26 cellular contexts compared by ENCODE assay signal in genomic region chr3:80676869-80677268, GRCh38.
A peak's percentile ranks its signal among the peaks of the same experiment; 100 is the strongest.
DNase-seq lines count a peak whose midpoint lies in the region; ATAC-seq, FAIRE-seq and TF ChIP-seq lines count a peak whose summit lies in the region.
"Had no signal": no experiment of that assay in that cellular context is flagged by ENCODE, and none has a peak within 500 bp of the region (broad histone marks: within the 10 kb centered on the region; RNA-seq: fewer than 3 reads in every experiment).

No MANE protein-coding gene starts in this region.

- no peak overlapping the region for H3K4me2 ChIP-seq in HepG2 (ENCODE audit: low read depth, low read length)

- TF ChIP-seq POLR2A in HepG2 (IDR thresholded peaks at IDR 0.05; ENCODE audit: insufficient read depth in 1 of 2, low read depth in 2 of 2, low read length in 2 of 2): no peak
- no peak for TF ChIP-seq POLR2A in right lobe of liver (IDR thresholded peaks at IDR 0.05)

- H3K9ac ChIP-seq in HepG2 (ENCODE audit: insufficient read depth, low read depth, low read length): no peak overlapping the region

- H3K36me3 ChIP-seq in HepG2 (replicated peaks in 1 of 2; ENCODE audit: control insufficient read depth in 1 of 2, insufficient read depth in 2 of 2, low read length in 2 of 2) (no peaks in the 10 kb centered on the region), right lobe of liver (no peaks in the 10 kb centered on the region), aorta (ENCODE audit: control insufficient read depth in 1 of 2, insufficient read depth in 2 of 2, low read length in 1 of 2) (no peaks in the 10 kb centered on the region)
- H3K36me3 ChIP-seq: breast epithelium, neutrophil, prostate gland, stomach, tibial nerve had no signal

- H3K4me1 ChIP-seq in HepG2 (ENCODE audit: insufficient read depth, low read length): no peaks in the 10 kb centered on the region
- no peaks in the 10 kb centered on the region for H3K4me1 ChIP-seq in right lobe of liver
- no peaks in the 10 kb centered on the region for H3K4me1 ChIP-seq in aorta (ENCODE audit: control insufficient read depth in 1 of 2, insufficient read depth in 2 of 2, low read length in 2 of 2)
- H3K4me1 ChIP-seq: breast epithelium, prostate gland, stomach, tibial nerve had no signal

- no peaks in the 10 kb centered on the region for H3K9me3 ChIP-seq in HepG2 (ENCODE audit: low read length)
- no peaks in the 10 kb centered on the region for H3K9me3 ChIP-seq in right lobe of liver
- H3K9me3 ChIP-seq in aorta (ENCODE audit: control insufficient read depth, low read length): no peaks in the 10 kb centered on the region
- H3K9me3 ChIP-seq: breast epithelium, neutrophil, prostate gland, stomach, tibial nerve had no signal

- no peaks in the 10 kb centered on the region for H3K79me2 ChIP-seq in HepG2 (ENCODE audit: insufficient read depth, low read length)

- no peak for DNase-seq in HepG2 (ENCODE audit: low spot score)
- no peak for DNase-seq in right lobe of liver
- peak; percentile 5 for DNase-seq in astrocyte of the hippocampus (ENCODE audit: low read depth, low spot score)
- DNase-seq in fibroblast of the conjunctiva (ENCODE audit: low read depth): peak; percentile 1
- no peak for DNase-seq in aorta
- no peak for DNase-seq in HCEC 1CT
- DNase-seq in HuH-7.5 (ENCODE audit: low spot score): no peak
- DNase-seq: activated CD4-positive, alpha-beta memory T cell treated with anti-CD3 and anti-CD28 coated beads for 36 hours; activated CD4-positive, CD25-positive, alpha-beta regulatory T cell; activated effector memory CD4-positive, alpha-beta T cell treated with Interleukin-2 at 50 U/mL for 16 hours; cortex of kidney; DND-41; mammary epithelial cell; NCI-H1092; NCI-H187 treated with DMSO at 0.1 percent for 48 hours; NCI-H226; NCI-H774; Right ventricle myocardium superior; stimulated activated CD8-positive, alpha-beta memory T cell treated with anti-CD3 and anti-CD28 coated beads, Interleukin-4, amount 100 ng/mL, for 48 hours; stomach; SW 1271 had no signal

- in situ Hi-C loops in HepG2 (cut with HindIII; ENCODE audit: extremely low pct_ligation_motif_present, low pct_unique_long_range_greater_than_20kb): loop anchor here (25.0 kb wide), 1 partner anchor 1165 kb away; no protein-coding TSS in a partner anchor

- POLR2A ChIA-PET in HepG2 (lab: Yijun Ruan, JAX): no interaction called here

- BruUV-seq in HepG2 (replicated peaks; lab: Mats Ljungman, UMichigan): no TSS peak

- H3K27me3 ChIP-seq in HepG2 (ENCODE audit: control insufficient read depth in 1 of 2, insufficient read depth in 2 of 2, low read length in 2 of 2): no peaks in the 10 kb centered on the region
- no peaks in the 10 kb centered on the region for H3K27me3 ChIP-seq in right lobe of liver
- no peaks in the 10 kb centered on the region for H3K27me3 ChIP-seq in aorta (ENCODE audit: control insufficient read depth in 1 of 2, insufficient read depth in 2 of 2, low read length in 1 of 2)
- H3K27me3 ChIP-seq: breast epithelium, neutrophil, stomach, tibial nerve had no signal

- CTCF ChIA-PET in HepG2 (lab: Yijun Ruan, JAX; ENCODE audit: low intra/inter-chr PET ratio, low total read pairs): no interaction called here

- no peak for TF ChIP-seq RAD21 in HepG2 (CRISPR knock-in tag; IDR thresholded peaks at IDR 0.05)

- ATAC-seq in HepG2 (no peak), right lobe of liver (no peak), aorta (ENCODE audit: low FRiP score) (no peak), HG02642 (IDR thresholded peaks at IDR 0.05; ENCODE audit: poor library complexity, unreplicated experiment) (no peak)

- no peaks in the 10 kb centered on the region for H4K20me1 ChIP-seq in HepG2 (ENCODE audit: insufficient read depth, low read length)

- no peak overlapping the region for H2AFZ ChIP-seq in HepG2 (ENCODE audit: low read length)

- TF ChIP-seq CTCF in HepG2 (CRISPR knock-in tag; IDR thresholded peaks at IDR 0.05) (no peak), right lobe of liver (IDR thresholded peaks at IDR 0.05) (no peak)

- FAIRE-seq in HepG2 (lab: Jason Lieb, UNC): no peak

- TF ChIP-seq EP300 in HepG2 (IDR thresholded peaks at IDR 0.05; ENCODE audit: low read depth in 2 of 2, low read length in 2 of 2): no peak
- no peak for TF ChIP-seq EP300 in HepG2 (CRISPR knock-in tag; IDR thresholded peaks at IDR 0.05; ENCODE audit: borderline replicate concordance)

- H3K27ac ChIP-seq in HepG2 (ENCODE audit: extremely low read length, insufficient read depth, low read length): no peak overlapping the region
- H3K27ac ChIP-seq in right lobe of liver: no peak overlapping the region
- no peak overlapping the region for H3K27ac ChIP-seq in aorta (ENCODE audit: low read depth in 1 of 2, low read length in 2 of 2)
- H3K27ac ChIP-seq: breast epithelium, neutrophil, prostate gland, stomach, tibial nerve had no signal

- H3K4me3 ChIP-seq in HepG2 (replicated peaks in 1 of 3; ENCODE audit: insufficient read depth in 1 of 3, low read depth in 2 of 3, low read length in 3 of 3): no peak overlapping the region
- H3K4me3 ChIP-seq in right lobe of liver: no peak overlapping the region
- no peak overlapping the region for H3K4me3 ChIP-seq in aorta (ENCODE audit: low read length in 2 of 2)
- H3K4me3 ChIP-seq: breast epithelium, prostate gland, stomach, tibial nerve had no signal

- intact Hi-C loops in HepG2 (cut with micrococcal nuclease; ENCODE audit: unreplicated experiment) (loop anchor here (2.0 kb wide), 1 partner anchor 70 kb away; no protein-coding TSS in a partner anchor), right lobe of liver (cut with DNase I) (no loop called here), aorta (cut with DNase I) (no loop called here)

TF ChIP-seq in HepG2, 621 proteins besides CTCF, POLR2A, EP300 and RAD21:
- TF ChIP-seq ZNF740 (CRISPR knock-in tag; IDR thresholded peaks at IDR 0.05): no peak
- TF ChIP-seq STAG1 (CRISPR knock-in tag; IDR thresholded peaks at IDR 0.05): peak; percentile 22

Comparison
In these comparisons a context has a peak if more than half of its experiments do, and no peak if none do; other contexts are left out.
1. DNase-seq: peak in astrocyte of the hippocampus (single experiment) and fibroblast of the conjunctiva (single experiment); none in HepG2 (single experiment), right lobe of liver (0 of 3), aorta (0 of 2), HCEC 1CT (single experiment) and HuH-7.5 (single experiment).